Comparison of ENCODE assay signal across 8 cellular contexts in the genomic region with DNA sequence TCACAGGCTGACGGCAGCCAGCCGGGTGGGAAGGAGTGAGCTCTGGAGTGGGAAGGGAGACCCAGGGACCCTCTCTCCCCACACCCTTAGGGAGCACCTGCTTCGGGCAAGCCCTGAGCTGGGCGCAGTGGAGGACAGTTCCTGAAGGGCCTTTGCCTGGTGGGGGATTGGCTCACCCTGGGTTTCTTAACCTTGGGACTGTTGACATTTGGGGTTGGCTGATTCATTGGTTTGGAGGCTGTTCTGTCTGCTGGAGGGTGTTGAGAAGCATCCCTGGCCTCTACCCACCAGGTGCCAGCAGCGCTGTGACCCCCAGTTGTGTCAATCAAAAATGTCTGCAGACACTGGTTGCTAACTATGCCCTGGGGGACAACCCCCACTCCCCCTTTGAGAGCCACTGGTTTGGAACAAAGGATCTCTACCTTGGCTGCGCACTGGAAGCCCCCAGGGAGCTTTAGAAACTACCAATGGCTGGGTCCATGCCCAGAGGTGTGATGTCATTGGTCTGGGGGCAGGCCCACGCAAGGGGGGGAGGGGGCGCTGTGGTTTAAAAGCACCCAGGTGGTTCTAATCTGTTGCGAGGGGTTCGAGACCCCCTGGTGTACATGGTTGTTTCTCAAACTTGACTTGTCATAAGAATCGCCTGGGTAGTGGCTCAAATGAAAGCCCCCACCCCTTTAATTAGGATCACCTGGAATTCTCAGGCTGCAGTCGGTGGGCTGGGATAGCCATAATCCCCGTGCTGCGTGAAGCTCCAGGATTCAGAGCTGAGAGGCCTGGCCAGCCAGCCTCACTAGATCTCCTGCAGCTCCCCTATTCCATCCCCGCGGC.
A peak's percentile ranks its signal among the peaks of the same experiment; 100 is the strongest.
DNase-seq lines count a peak whose midpoint lies in the region; ATAC-seq and TF ChIP-seq lines count a peak whose summit lies in the region.

No MANE protein-coding gene starts in this region.

- H3K9me3 ChIP-seq in endodermal cell (ENCODE audit: control insufficient read depth, low read length) = no peaks in the 10 kb centered on the region

- H3K9ac ChIP-seq in endodermal cell (ENCODE audit: extremely low read depth, low read length, poor library complexity, severe bottlenecking) (peak overlapping the region; percentile 30), rectal smooth muscle tissue (ENCODE audit: low read length) (no peak overlapping the region)

- no peak for TF ChIP-seq CTCF in endodermal cell (conservative IDR thresholded peaks at IDR 0.05)

- peak overlapping the region; percentile 59 for H3K4me3 Mint-ChIP-seq in endodermal cell

- peaks cover 26% of the 10 kb centered on the region for H3K4me1 Mint-ChIP-seq in endodermal cell

- no peaks in the 10 kb centered on the region for H3K36me3 Mint-ChIP-seq in endodermal cell (ENCODE audit: low read depth)

- H3K4me1 ChIP-seq in endodermal cell (ENCODE audit: control insufficient read depth, insufficient read depth, low read length) (peaks cover 21% of the 10 kb centered on the region), rectal smooth muscle tissue (ENCODE audit: control insufficient read depth, insufficient read depth, low read length) (peaks cover 34% of the 10 kb centered on the region)

- H3K36me3 ChIP-seq in endodermal cell (ENCODE audit: control insufficient read depth, insufficient read depth, low read length) (no peaks in the 10 kb centered on the region), rectal smooth muscle tissue (ENCODE audit: control insufficient read depth, insufficient read depth, low read length) (no peaks in the 10 kb centered on the region)

- H3K9me3 Mint-ChIP-seq in endodermal cell = no peaks in the 10 kb centered on the region

- peaks cover 15% of the 10 kb centered on the region for H3K27me3 ChIP-seq in endodermal cell (ENCODE audit: control insufficient read depth, insufficient read depth, low read length, poor library complexity, severe bottlenecking)
- peaks cover 13% of the 10 kb centered on the region for H3K27me3 ChIP-seq in rectal smooth muscle tissue (ENCODE audit: control insufficient read depth, insufficient read depth, low read length)

- peak overlapping the region; percentile 68 for H3K27ac ChIP-seq in endodermal cell (ENCODE audit: low read depth, low read length)
- peak overlapping the region; percentile 93 for H3K27ac ChIP-seq in rectal smooth muscle tissue (ENCODE audit: low read depth, low read length)

- H3K27ac Mint-ChIP-seq in endodermal cell = peak overlapping the region; percentile 79

- peaks cover 27% of the 10 kb centered on the region for H3K27me3 Mint-ChIP-seq in endodermal cell (ENCODE audit: insufficient read depth)

- peak; percentile 71 for DNase-seq in GM03348 (ENCODE audit: low spot score)
- peak; percentile 97 for DNase-seq in NCI-H2107 treated with DMSO at 0.1 percent for 48 hours (lab: John Stamatoyannopoulos, UW; ENCODE audit: unreplicated experiment)
- DNase-seq in endodermal cell = peak; percentile 68
- DNase-seq in NK-92 (lab: John Stamatoyannopoulos, UW; ENCODE audit: unreplicated experiment) = no peak
- no peak for DNase-seq in DMS114 treated with DMSO at 0.1 percent for 48 hours (lab: John Stamatoyannopoulos, UW; ENCODE audit: unreplicated experiment)
- DNase-seq in HK-2 (ENCODE audit: unreplicated experiment) = no peak

- H3K4me3 ChIP-seq in endodermal cell (ENCODE audit: low read length) = peak overlapping the region; percentile 78
- H3K4me3 ChIP-seq in rectal smooth muscle tissue (ENCODE audit: low read length) = peak overlapping the region; percentile 66

- 29 to 41% methylated on average over 4 to 16 of the region's 16 CpGs for WGBS in endodermal cell (ENCODE audit: insufficient coverage in 1 of 2, insufficient read length in 1 of 2), 2 experiments

- no peak for ATAC-seq in HG02938 (IDR thresholded peaks at IDR 0.05; ENCODE audit: unreplicated experiment)

Comparison
In these comparisons a context has a peak if more than half of its experiments do, and no peak if none do; other contexts are left out.
1. DNase-seq: peak in GM03348 (single experiment), NCI-H2107 treated with DMSO at 0.1 percent for 48 hours (single experiment) and endodermal cell (single experiment); none in NK-92 (single experiment), DMS114 treated with DMSO at 0.1 percent for 48 hours (single experiment) and HK-2 (single experiment).